In the genomic region with DNA sequence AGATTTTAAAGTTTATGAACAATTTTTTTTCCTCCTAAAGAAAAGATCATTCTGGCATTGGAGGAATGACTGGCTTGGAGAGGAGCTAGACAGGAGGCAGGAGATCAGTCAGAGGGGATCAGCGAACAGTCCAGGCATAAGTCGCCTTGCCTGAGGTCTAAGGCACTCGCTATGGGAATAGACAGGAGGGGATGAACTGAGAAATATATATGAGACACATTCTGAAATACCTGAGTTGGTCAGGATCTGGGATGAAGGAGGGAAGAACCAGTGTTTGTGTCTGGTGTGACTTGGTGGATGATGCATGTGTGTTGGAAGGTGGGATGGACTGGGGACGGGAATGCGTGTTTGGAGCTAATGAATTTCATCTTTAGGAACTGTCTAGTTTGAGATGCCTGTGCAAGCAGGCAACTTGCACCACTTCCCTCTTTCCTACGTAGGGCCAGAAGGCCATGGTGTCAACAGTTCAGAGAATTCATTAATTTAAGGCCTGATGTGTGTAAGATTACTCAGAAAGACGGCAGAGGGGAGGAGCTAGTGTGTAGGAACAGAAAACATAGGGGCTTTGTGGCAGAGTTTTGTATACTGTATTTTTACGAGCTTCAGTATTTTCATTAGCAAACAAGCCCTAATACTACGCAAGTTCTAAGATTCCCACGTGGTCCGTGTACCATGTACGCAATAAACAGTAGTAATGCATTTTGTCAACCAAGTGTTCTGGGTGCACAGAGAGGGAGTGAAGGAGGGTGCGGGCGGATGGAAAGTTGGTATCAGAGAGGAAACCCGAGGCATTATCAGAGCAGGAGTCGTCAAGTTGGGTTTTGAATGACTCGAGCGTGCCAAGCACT, we compare ENCODE assay signal across 8 cellular contexts. TPM values are rescaled to one million over a fixed set of nuclear protein-coding genes. Genes with fewer than 3 reads are reported as not detected.
DNase-seq lines count a peak whose midpoint lies in the region; ATAC-seq and TF ChIP-seq lines count a peak whose summit lies in the region.

No MANE protein-coding gene starts in this region.

- no peaks in the 10 kb centered on the region for H3K27me3 ChIP-seq in A673 (replicated peaks; ENCODE audit: insufficient read depth, low read depth, low read length, poor library complexity)

- H3K4me3 ChIP-seq in A673 (ENCODE audit: low read depth, low read length, poor library complexity, severe bottlenecking) = peak overlapping the region; percentile 78
- peak overlapping the region; percentile 69 for H3K4me3 ChIP-seq in WI38 (ENCODE audit: low read depth, low read length)
- H3K4me3 ChIP-seq in mucosa of descending colon = peak overlapping the region; percentile 48

- H3K27ac ChIP-seq in A673 (ENCODE audit: low read depth, low read length, poor library complexity, severe bottlenecking) (peak overlapping the region; percentile 72), temporal lobe (ENCODE audit: low read depth, low read length) (peak overlapping the region; percentile 75)

- intact Hi-C loops in A673 (cut with micrococcal nuclease; ENCODE audit: unreplicated experiment) = no loop called here
- intact Hi-C loops in mucosa of descending colon (cut with DNase I, micrococcal nuclease) = no loop called here

- POLR2A ChIA-PET in A673 (lab: Charles Lee; ENCODE audit: low non-redundant PET) = no interaction called here

- H3K4me1 ChIP-seq in A673 (ENCODE audit: insufficient read depth, low read length, poor library complexity, severe bottlenecking) = peaks cover 25% of the 10 kb centered on the region
- peaks cover 10% of the 10 kb centered on the region for H3K4me1 ChIP-seq in mucosa of descending colon (ENCODE audit: low read depth)

- TF ChIP-seq CTCF in A673 (conservative IDR thresholded peaks at IDR 0.05; ENCODE audit: low read depth, low read length) (no peak), WI38 (IDR thresholded peaks at IDR 0.05; ENCODE audit: low read depth, low read length) (no peak), mucosa of descending colon (IDR thresholded peaks at IDR 0.05) (no peak)

- H3K9me3 ChIP-seq in A673 (ENCODE audit: low read depth, low read length, poor library complexity, severe bottlenecking) (no peaks in the 10 kb centered on the region), mucosa of descending colon (no peaks in the 10 kb centered on the region)

- ATAC-seq in GM19035 (IDR thresholded peaks at IDR 0.05; ENCODE audit: unreplicated experiment) (peak; percentile 7), HG03521 (IDR thresholded peaks at IDR 0.05; ENCODE audit: unreplicated experiment) (peak; percentile 16), mucosa of descending colon (peak; percentile 37), GM18858 (IDR thresholded peaks at IDR 0.05; ENCODE audit: unreplicated experiment) (no peak)

- CTCF ChIA-PET in A673 (lab: Charles Lee) = interaction anchor here (0.7 kb wide), 1 partner anchor 229 kb away, joined by 3 read pairs; no protein-coding TSS in a partner anchor

- DNase-seq in A673 (ENCODE audit: low spot score) = no peak
- DNase-seq in ecto neural progenitor cell (ENCODE audit: low spot score) = peak; percentile 48
- no peak for DNase-seq in mucosa of descending colon

- TSS peak; percentile 47 for BruUV-seq in A673 (replicated peaks; lab: Mats Ljungman, UMichigan)

- H3K36me3 ChIP-seq in A673 (ENCODE audit: insufficient read depth, low read length, poor library complexity, severe bottlenecking) (peaks cover 34% of the 10 kb centered on the region), mucosa of descending colon (ENCODE audit: low read depth) (no peaks in the 10 kb centered on the region)

RNA-seq across cellular contexts. Expression of gene HEATR6, which starts 0.8 kb away (rescaled TPM):
- total RNA-seq in A673 (2021) (28.1 and 33.3 TPM in 2 replicates), mucosa of descending colon (10 to 100 TPM in 2 of 3 donors, 1 to 10 TPM in 1; 8.7 to 23.2 (median 13.1) TPM), temporal lobe (17.9 TPM)
